Comparison of ENCODE assay signal across 10 cellular contexts in genomic region chr3:147411235-147411607, GRCh38. TPM values are rescaled to one million over a fixed set of nuclear protein-coding genes. Genes with fewer than 3 reads are reported as not detected.
DNase-seq lines count a peak whose midpoint lies in the region; ATAC-seq, FAIRE-seq and TF ChIP-seq lines count a peak whose summit lies in the region.
"Had no signal": no experiment of that assay in that cellular context is flagged by ENCODE, and none has a peak within 500 bp of the region (broad histone marks: within the 10 kb centered on the region; RNA-seq: fewer than 3 reads in every experiment).

No MANE protein-coding gene starts in this region.

- peaks cover 18% of the 10 kb centered on the region for H3K23me2 ChIP-seq in H1 (ENCODE audit: low read depth, low read length)

- WGBS in H1 (ENCODE audit: extremely low coverage in 1 of 2, insufficient coverage in 1 of 2, insufficient read length in 1 of 2, insufficient replicate concordance in 2 of 2, low coverage in 1 of 2, low lambda C conversion rate in 2 of 2, missing lambda C conversion rate in 1 of 2), 2 experiments: 6% methylated on average over 14 of the region's 14 CpGs; no CpG with 5 or more reads in 1 of the 2 experiments

- peaks cover 72 to 81% of the 10 kb centered on the region in 2 donors for H3K27me3 Mint-ChIP-seq in CD8-positive, alpha-beta memory T cell
- H3K27me3 Mint-ChIP-seq in osteocyte (ENCODE audit: unreplicated experiment): no peaks in the 10 kb centered on the region

- H3K9ac ChIP-seq in H1 (replicated peaks in 1 of 4; ENCODE audit: extremely low read depth in 1 of 4, low read depth in 3 of 4, low read length in 3 of 4): no peak overlapping the region

- no peak overlapping the region for H2BK120ac ChIP-seq in H1 (replicated peaks; ENCODE audit: low read depth, low read length)

- H2BK5ac ChIP-seq in H1 (ENCODE audit: low read depth, low read length): no peak overlapping the region

- no peak for ATAC-seq in HG03135 (IDR thresholded peaks at IDR 0.05; ENCODE audit: unreplicated experiment)

- H2AFZ ChIP-seq in H1 (ENCODE audit: low read length): no peak overlapping the region

- FAIRE-seq in H1 (lab: Jason Lieb, UNC) (no peak), H54 (lab: Jason Lieb, UNC) (no peak)

- peaks cover 26 to 35% (median 33%) of the 10 kb centered on the region in 3 donors for H3K4me1 Mint-ChIP-seq in CD8-positive, alpha-beta memory T cell
- peaks cover 47% of the 10 kb centered on the region for H3K4me1 Mint-ChIP-seq in osteocyte (ENCODE audit: unreplicated experiment)

- H2BK20ac ChIP-seq in H1 (ENCODE audit: low read length): no peak overlapping the region

- CTCF ChIA-PET in CD8-positive, alpha-beta memory T cell (lab: Charles Lee): no interaction called here
- CTCF ChIA-PET in H1 (lab: Charles Lee; ENCODE audit: partially characterized antibody): interaction anchor here (0.8 to 17.2 kb wide), 8 partner anchors 10 to 194 kb away, joined by 3 to 485 read pairs (median 6); partner anchors contain the start of gene ZIC4

- H4K20me1 ChIP-seq in H1 (replicated peaks in 1 of 2; ENCODE audit: control insufficient read depth in 1 of 2, insufficient read depth in 2 of 2, low read length in 2 of 2): peaks cover 8 to 26% of the 10 kb centered on the region in 2 experiments

- no peak for TF ChIP-seq CTCF in H1 (IDR thresholded peaks at IDR 0.05; ENCODE audit: control extremely low read depth in 1 of 3, insufficient read depth in 1 of 3, low read depth in 1 of 3, low read length in 3 of 3)
- no peak for TF ChIP-seq CTCF in osteocyte (IDR thresholded peaks at IDR 0.05)

- no peak overlapping the region for H2AK5ac ChIP-seq in H1 (ENCODE audit: low read depth, low read length)

- H3K4me2 ChIP-seq in H1 (ENCODE audit: insufficient read depth in 1 of 2, low read depth in 2 of 2, low read length in 2 of 2): peak overlapping the region; percentile 72 to 91; a peak in 3 of 4 replicates

- H3K27me3 ChIP-seq in CD8-positive, alpha-beta memory T cell (ENCODE audit: insufficient read depth, low read length, poor library complexity, severe bottlenecking): peaks cover 42% of the 10 kb centered on the region
- H3K27me3 ChIP-seq in H1 (replicated peaks in 1 of 4; ENCODE audit: control insufficient read depth in 3 of 4, extremely low read depth in 1 of 4, insufficient read depth in 3 of 4, low read length in 3 of 4): peaks cover 62 to 98% (median 89%) of the 10 kb centered on the region in 4 experiments

- TF ChIP-seq RAD21 in H1 (IDR thresholded peaks at IDR 0.05 in 1 of 2, conservative IDR thresholded peaks at IDR 0.05 in 1 of 2; ENCODE audit: low read depth in 2 of 2, low read length in 2 of 2): no peak

- H3K9me3 ChIP-seq in CD8-positive, alpha-beta memory T cell (ENCODE audit: low read length): no peaks in the 10 kb centered on the region
- H3K9me3 ChIP-seq in H1 (ENCODE audit: insufficient read depth in 2 of 2, low read depth in 1 of 2, low read length in 1 of 2): no peaks in the 10 kb centered on the region; a peak in 1 of 4 replicates

- H3K4ac ChIP-seq in H1 (replicated peaks; ENCODE audit: insufficient read length, low read depth, low read length): no peak overlapping the region

- H3K14ac ChIP-seq in H1 (ENCODE audit: insufficient read length): no peak overlapping the region

- peaks cover 12 to 52% (median 35%) of the 10 kb centered on the region in 5 donors for H3K9me3 Mint-ChIP-seq in CD8-positive, alpha-beta memory T cell
- H3K9me3 Mint-ChIP-seq in osteocyte (ENCODE audit: unreplicated experiment): no peaks in the 10 kb centered on the region

- peak overlapping the region in 1 of 8 donors; percentile 30 for H3K27ac Mint-ChIP-seq in CD8-positive, alpha-beta memory T cell
- peak overlapping the region; percentile 91 for H3K27ac Mint-ChIP-seq in osteocyte (ENCODE audit: unreplicated experiment)

- H3K27ac ChIP-seq in CD8-positive, alpha-beta memory T cell (ENCODE audit: low read depth, low read length): no peak overlapping the region
- H3K27ac ChIP-seq in H1 (ENCODE audit: low read depth, low read length): no peak overlapping the region

- H3K36me3 ChIP-seq in CD8-positive, alpha-beta memory T cell (ENCODE audit: insufficient read depth, low read length): no peaks in the 10 kb centered on the region
- peaks cover 0 to 4% (median 0%) of the 10 kb centered on the region in 4 experiments; a peak in 1 of 8 replicates for H3K36me3 ChIP-seq in H1 (ENCODE audit: control insufficient read depth in 2 of 4, insufficient read depth in 4 of 4, low read length in 3 of 4)

- no peak overlapping the region for H3K56ac ChIP-seq in H1 (replicated peaks; ENCODE audit: insufficient read length, low read depth, low read length)

- no peaks in the 10 kb centered on the region for H3K4me1 ChIP-seq in CD8-positive, alpha-beta memory T cell (ENCODE audit: insufficient read depth, low read length)
- H3K4me1 ChIP-seq in H1 (replicated peaks in 1 of 4; ENCODE audit: control insufficient read depth in 3 of 4, insufficient read depth in 4 of 4, low read length in 3 of 4): peaks cover 0 to 37% (median 21%) of the 10 kb centered on the region in 4 experiments; a peak in 6 of 7 replicates

- H4K5ac ChIP-seq in H1 (ENCODE audit: insufficient read length, low read depth, low read length): no peak overlapping the region

- no peak overlapping the region for H3K4me3 ChIP-seq in CD8-positive, alpha-beta memory T cell (ENCODE audit: low read length)
- peak overlapping the region; percentile 20 to 62 (median 38); a peak in 5 of 8 replicates for H3K4me3 ChIP-seq in H1 (ENCODE audit: extremely low read depth in 1 of 4, insufficient read depth in 2 of 4, low read depth in 3 of 4, low read length in 4 of 4)

- TF ChIP-seq EP300 in H1 (IDR thresholded peaks at IDR 0.05; ENCODE audit: borderline replicate concordance in 1 of 2, low read depth in 2 of 2, low read length in 2 of 2): no peak

- no peaks in the 10 kb centered on the region for H3K79me1 ChIP-seq in H1 (ENCODE audit: low read depth, low read length)

- DNase-seq in CD8-positive, alpha-beta memory T cell: no peak
- DNase-seq in NCI-H1105 treated with DMSO at 0.1 percent for 48 hours (lab: John Stamatoyannopoulos, UW) (peak; percentile 68), H1 (ENCODE audit: low read depth in 1 of 2, low spot score in 2 of 2) (no peak), osteocyte (ENCODE audit: extremely low spot score, unreplicated experiment) (no peak), NOMO-1 treated with dmso at 0.1 percent for 144 hours (lab: John Stamatoyannopoulos, UW; ENCODE audit: unreplicated experiment) (no peak), H54 (ENCODE audit: insufficient read length, low spot score) (no peak), HUDEP-2 (lab: John Stamatoyannopoulos, UW; ENCODE audit: unreplicated experiment in 76 of 76) (no peak)
- DNase-seq: NCI-H2171; stimulated activated CD4-positive, alpha-beta T cell treated with anti-CD3 and anti-CD28 coated beads, Interleukin-2, amount 100 ng/mL, for 48 hours had no signal

- no peak overlapping the region for H2BK15ac ChIP-seq in H1 (ENCODE audit: low read length)

- no peak overlapping the region for H2BK12ac ChIP-seq in H1 (ENCODE audit: low read depth, low read length)

- no peaks in the 10 kb centered on the region for H3K79me2 ChIP-seq in H1 (ENCODE audit: control insufficient read depth in 1 of 2, insufficient read depth in 2 of 2, low read length in 2 of 2)

- TF ChIP-seq POLR2A in H1 (IDR thresholded peaks at IDR 0.05; ENCODE audit: control extremely low read depth in 1 of 2, low read depth in 2 of 2, low read length in 2 of 2) (no peak), H54 (IDR thresholded peaks at IDR 0.05; ENCODE audit: low read depth, low read length) (no peak)

- POLR2A ChIA-PET in CD8-positive, alpha-beta memory T cell (lab: Charles Lee): no interaction called here
- POLR2A ChIA-PET in H1 (lab: Charles Lee; ENCODE audit: partially characterized antibody): interaction anchor here (0.8 to 5.8 kb wide), 6 partner anchors 10 to 41 kb away, joined by 3 to 26 read pairs (median 10); no protein-coding TSS in a partner anchor

- H3K23ac ChIP-seq in H1 (ENCODE audit: insufficient read length): no peak overlapping the region

- peak overlapping the region; percentile 2; the same call in 1 of the 2 replicates for H3K18ac ChIP-seq in H1 (ENCODE audit: extremely low read depth, low read length)

- H3K36me3 Mint-ChIP-seq in CD8-positive, alpha-beta memory T cell: peaks cover 0 to 8% (median 1%) of the 10 kb centered on the region in 3 donors
- peaks cover 41% of the 10 kb centered on the region for H3K36me3 Mint-ChIP-seq in osteocyte (ENCODE audit: unreplicated experiment)

- H3K4me3 Mint-ChIP-seq in CD8-positive, alpha-beta memory T cell: peak overlapping the region; percentile 3 to 73 (median 49)
- peak overlapping the region; percentile 85 for H3K4me3 Mint-ChIP-seq in osteocyte (ENCODE audit: unreplicated experiment)

- H4K91ac ChIP-seq in H1 (replicated peaks; ENCODE audit: insufficient read length, low read length): no peak overlapping the region

- no peak overlapping the region for H4K8ac ChIP-seq in H1 (ENCODE audit: extremely low read depth, insufficient read depth, low read length)

RNA-seq across cellular contexts. Expression of gene ZIC1, which starts 2.1 kb away (rescaled TPM):
- total RNA-seq in CD8-positive, alpha-beta memory T cell: not detected
- not detected for polyA plus RNA-seq in CD8-positive, alpha-beta memory T cell
- 1.5 and 2.2 TPM in 2 replicates for total RNA-seq in H1 (2021; fragmentation: NEBNext Ultra II Directional; extraction: Animal tissue kit (Norgen Biotek cat#: 25700))
- polyA plus RNA-seq in H1 (2011; rRNA removed): 0.80 and 3.6 TPM in 2 replicates
- polyA plus RNA-seq in H1 (2011; cell fraction: cytosol; rRNA removed): 1.7 TPM
- polyA plus RNA-seq in H1 (2011; cell fraction: nucleus; rRNA removed): 2.7 TPM
- 0.27 to 0.77 TPM (median 0.60 TPM) in 4 replicates for polyA plus RNA-seq in H1 (2012, experiment 1 of 2)
- 0.08 TPM for polyA plus RNA-seq in H1 (2012, experiment 2 of 2)
- 1.4 TPM for polyA plus RNA-seq in H1 (2013, experiment 1 of 2)
- 0.75 TPM for polyA plus RNA-seq in H1 (2013, experiment 2 of 2)
- polyA minus RNA-seq in H1 (2011; rRNA and poly(A)+ RNA removed): 0.07 and 0.47 TPM in 2 replicates
- polyA minus RNA-seq in H1 (2011; cell fraction: cytosol; rRNA and poly(A)+ RNA removed): 1.6 TPM
- polyA minus RNA-seq in H1 (2011; cell fraction: nucleus; rRNA and poly(A)+ RNA removed): 2.4 TPM
- total RNA-seq in osteocyte: 89.9 and 96.9 TPM in 2 replicates

RNA-seq across cellular contexts. Expression of gene ZIC4, which starts 4.9 kb away (rescaled TPM):
- total RNA-seq in CD8-positive, alpha-beta memory T cell: not detected
- not detected for polyA plus RNA-seq in CD8-positive, alpha-beta memory T cell
- 0.13 TPM in 1 of 2 replicates, not detected in the other for total RNA-seq in H1 (2021; fragmentation: NEBNext Ultra II Directional; extraction: Animal tissue kit (Norgen Biotek cat#: 25700))
- polyA plus RNA-seq in H1 (2011; rRNA removed): 0.03 and 0.31 TPM in 2 replicates
- polyA plus RNA-seq in H1 (2011; cell fraction: cytosol; rRNA removed): 0.08 TPM
- 0.27 TPM for polyA plus RNA-seq in H1 (2011; cell fraction: nucleus; rRNA removed)
- polyA plus RNA-seq in H1 (2012, experiment 1 of 2): 0.27 TPM in 1 of 4 replicates, not detected in the others
- 0.08 TPM for polyA plus RNA-seq in H1 (2012, experiment 2 of 2)
- 0.06 TPM for polyA plus RNA-seq in H1 (2013, experiment 1 of 2)
- 0.06 TPM for polyA plus RNA-seq in H1 (2013, experiment 2 of 2)
- not detected in 2 replicates for polyA minus RNA-seq in H1 (2011; rRNA and poly(A)+ RNA removed)
- not detected for polyA minus RNA-seq in H1 (2011; cell fraction: cytosol; rRNA and poly(A)+ RNA removed)
- polyA minus RNA-seq in H1 (2011; cell fraction: nucleus; rRNA and poly(A)+ RNA removed): 0.60 TPM
- total RNA-seq in osteocyte: 8.6 and 8.8 TPM in 2 replicates

Comparison
In these comparisons a context has a peak if more than half of its experiments do, and no peak if none do; other contexts are left out.
1. RNA of gene ZIC1, which starts 2.1 kb away (total RNA-seq): 89.9 to 96.9 TPM in osteocyte; 1.5 to 2.2 TPM in H1 and not detected in CD8-positive, alpha-beta memory T cell; every median in the first group is over 10 times any median in the second.